1 cellular context compared by ENCODE assay signal in the genomic region with DNA sequence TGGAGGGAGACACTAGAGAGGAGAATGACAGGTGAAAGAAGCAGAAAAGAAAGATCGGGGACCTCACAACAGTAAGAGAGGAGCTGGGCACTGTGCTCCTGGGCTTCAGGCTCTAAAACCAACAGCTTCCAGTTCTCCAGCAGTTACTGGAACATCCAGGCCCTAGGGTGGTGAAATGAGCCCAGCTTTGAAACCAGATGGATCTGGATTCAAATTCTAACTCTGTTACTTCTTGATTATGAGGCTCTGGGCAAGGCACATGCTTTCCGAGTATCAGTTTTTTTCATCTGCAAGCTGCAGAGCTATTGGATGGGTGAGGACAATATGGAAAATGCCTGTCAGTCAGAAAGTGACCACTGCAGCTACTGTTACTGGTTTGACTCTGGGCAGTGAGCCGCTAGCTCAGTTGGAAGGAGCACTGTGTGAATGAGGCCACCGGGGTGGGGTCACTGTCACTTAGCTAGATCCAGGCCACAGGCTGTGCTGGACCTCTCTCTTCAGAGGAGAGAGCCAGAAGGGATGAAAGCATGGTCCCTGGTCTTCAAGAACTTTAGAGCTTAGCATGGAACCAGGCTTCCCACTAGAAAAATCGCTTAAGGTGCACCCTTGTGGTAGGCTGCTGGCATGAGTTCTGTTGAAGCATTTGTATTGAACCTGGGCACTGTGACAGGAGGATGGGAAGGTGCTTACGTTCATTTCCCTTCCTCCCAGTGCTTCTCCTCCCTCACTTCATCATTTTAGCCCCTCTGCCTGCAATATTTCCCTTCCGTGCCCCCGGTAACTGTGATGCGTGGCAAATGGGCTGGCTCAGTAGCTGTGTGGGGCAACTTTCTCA.
TF ChIP-seq lines count a peak whose summit lies in the region.

No MANE protein-coding gene starts in this region.

TF ChIP-seq in WTC11, 78 proteins besides CTCF, POLR2A, EP300 and RAD21 (continued from another document):
- TF ChIP-seq FOXJ3 (CRISPR knock-in tag; IDR thresholded peaks at IDR 0.05; ENCODE audit: borderline replicate concordance): no peak
